In the genomic region with DNA sequence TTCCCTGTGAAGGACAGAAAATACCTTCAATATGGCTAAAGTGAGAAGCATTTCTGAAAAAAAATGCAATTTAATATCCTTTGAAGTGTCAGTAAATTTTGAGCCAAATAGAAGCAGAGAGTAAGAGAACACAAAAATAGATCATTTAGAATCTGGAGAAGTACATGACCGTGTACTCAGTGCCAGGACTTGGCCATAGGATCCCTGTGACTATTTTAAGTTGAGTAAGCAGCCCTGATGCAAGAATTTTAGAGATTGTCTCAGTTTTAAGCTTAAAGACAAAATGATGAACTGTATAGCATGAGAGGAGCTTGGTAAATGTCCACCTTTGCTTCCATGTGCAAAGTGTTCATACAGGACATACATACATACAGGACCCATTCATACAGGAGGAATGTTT, we compare ENCODE assay signal across 12 cellular contexts. TPM values are rescaled to one million over a fixed set of nuclear protein-coding genes. Genes with fewer than 3 reads are reported as not detected.
DNase-seq lines count a peak whose midpoint lies in the region; ATAC-seq and TF ChIP-seq lines count a peak whose summit lies in the region.
"Had no signal": no experiment of that assay in that cellular context is flagged by ENCODE, and none has a peak within 500 bp of the region (broad histone marks: within the 10 kb centered on the region; RNA-seq: fewer than 3 reads in every experiment).

No MANE protein-coding gene starts in this region.

- DNase-seq in activated CD4-positive, alpha-beta T cell treated with anti-CD3 and anti-CD28 coated beads, Interleukin-2, amount 10 ng/mL, durations not matched to agents 24 days and 14 days, result no peak
- DNase-seq in activated CD4-positive, alpha-beta T cell treated with anti-CD3 and anti-CD28 coated beads, Interleukin-2, amount 50 U/mL, for 4 hours, result no peak
- peak; percentile 23 for DNase-seq in NCI-H69 (lab: John Stamatoyannopoulos, UW)
- DNase-seq in cardiac fibroblast (ENCODE audit: low read depth in 2 of 2), result peak; percentile 48 to 65
- DNase-seq in progenitor cell of endocrine pancreas (ENCODE audit: low spot score, unreplicated experiment), result no peak
- DNase-seq in DMS53 treated with DMSO at 0.1 percent for 48 hours (lab: John Stamatoyannopoulos, UW; ENCODE audit: unreplicated experiment), result no peak
- DNase-seq: amniotic stem cell, dorsolateral prefrontal cortex, heart right ventricle, NCI-H526 had no signal

- no peak for ATAC-seq in GM21619 (IDR thresholded peaks at IDR 0.05; ENCODE audit: unreplicated experiment)
- ATAC-seq in HG02852 (IDR thresholded peaks at IDR 0.05; ENCODE audit: unreplicated experiment), result no peak
- ATAC-seq: heart right ventricle had no signal

- H3K27me3 Mint-ChIP-seq in activated CD4-positive, alpha-beta T cell treated with anti-CD3 and anti-CD28 coated beads, Interleukin-2, amount 10 ng/mL, durations not matched to agents 24 days and 14 days, result no peaks in the 10 kb centered on the region
- H3K27me3 Mint-ChIP-seq in progenitor cell of endocrine pancreas, result peaks cover 9% of the 10 kb centered on the region

- H3K4me1 Mint-ChIP-seq in activated CD4-positive, alpha-beta T cell treated with anti-CD3 and anti-CD28 coated beads, Interleukin-2, amount 10 ng/mL, durations not matched to agents 24 days and 14 days, result peaks cover 39% of the 10 kb centered on the region
- H3K4me1 Mint-ChIP-seq in progenitor cell of endocrine pancreas (ENCODE audit: low read depth), result peaks cover 25% of the 10 kb centered on the region

- intact Hi-C loops in activated CD4-positive, alpha-beta T cell treated with anti-CD3 and anti-CD28 coated beads, Interleukin-2, amount 10 ng/mL, durations not matched to agents 24 days and 14 days (cut with micrococcal nuclease), result loop anchor here (5.0 to 10.0 kb wide), 2 partner anchors 577 to 796 kb away; a partner anchor contains a TSS

- H3K9me3 Mint-ChIP-seq in activated CD4-positive, alpha-beta T cell treated with anti-CD3 and anti-CD28 coated beads, Interleukin-2, amount 10 ng/mL, durations not matched to agents 24 days and 14 days, result no peaks in the 10 kb centered on the region
- H3K9me3 Mint-ChIP-seq in progenitor cell of endocrine pancreas (ENCODE audit: low read depth), result no peaks in the 10 kb centered on the region

- TF ChIP-seq CTCF in cardiac fibroblast (IDR thresholded peaks at IDR 0.05; ENCODE audit: low read depth, low read length) (no peak), progenitor cell of endocrine pancreas (IDR thresholded peaks at IDR 0.05; ENCODE audit: unreplicated experiment) (no peak)

- H3K4me3 Mint-ChIP-seq in activated CD4-positive, alpha-beta T cell treated with anti-CD3 and anti-CD28 coated beads, Interleukin-2, amount 10 ng/mL, durations not matched to agents 24 days and 14 days, result peak overlapping the region; percentile 44
- peak overlapping the region; percentile 31 for H3K4me3 Mint-ChIP-seq in progenitor cell of endocrine pancreas (ENCODE audit: low read depth)

- H3K27ac Mint-ChIP-seq in activated CD4-positive, alpha-beta T cell treated with anti-CD3 and anti-CD28 coated beads, Interleukin-2, amount 10 ng/mL, durations not matched to agents 24 days and 14 days, result no peak overlapping the region
- H3K27ac Mint-ChIP-seq in progenitor cell of endocrine pancreas, result no peak overlapping the region

- peaks cover 30% of the 10 kb centered on the region for H3K36me3 Mint-ChIP-seq in activated CD4-positive, alpha-beta T cell treated with anti-CD3 and anti-CD28 coated beads, Interleukin-2, amount 10 ng/mL, durations not matched to agents 24 days and 14 days (ENCODE audit: low read depth)
- H3K36me3 Mint-ChIP-seq in progenitor cell of endocrine pancreas (ENCODE audit: insufficient read depth), result peaks cover 1% of the 10 kb centered on the region

- no peak overlapping the region for H3K4me3 ChIP-seq in cardiac fibroblast (replicated peaks in 1 of 2; ENCODE audit: low read depth in 2 of 2, low read length in 2 of 2)
- H3K4me3 ChIP-seq: dorsolateral prefrontal cortex, heart right ventricle had no signal

RNA-seq across cellular contexts. Expression of a gene that starts 2.5 kb away (rescaled TPM):
- total RNA-seq in activated CD4-positive, alpha-beta T cell treated with anti-CD3 and anti-CD28 coated beads, Interleukin-2, amount 10 ng/mL, durations not matched to agents 24 days and 14 days, result 16.7 and 17.8 TPM in 2 replicates
- 9.2 and 9.5 TPM in 2 replicates for total RNA-seq in progenitor cell of endocrine pancreas

Comparison
In these comparisons a context has a peak if more than half of its experiments do, and no peak if none do; other contexts are left out.
1. DNase-seq: peak in NCI-H69 (single experiment) and cardiac fibroblast (2 of 2); none in activated CD4-positive, alpha-beta T cell treated with anti-CD3 and anti-CD28 coated beads, Interleukin-2, amount 10 ng/mL, durations not matched to agents 24 days and 14 days (single experiment), activated CD4-positive, alpha-beta T cell treated with anti-CD3 and anti-CD28 coated beads, Interleukin-2, amount 50 U/mL, for 4 hours (0 of 2), progenitor cell of endocrine pancreas (single experiment) and DMS53 treated with DMSO at 0.1 percent for 48 hours (single experiment).